In genomic region chr1:29282135-29282923, GRCh38 we compare ENCODE assay signal across 1 cellular context.
TF ChIP-seq lines count a peak whose summit lies in the region.

No MANE protein-coding gene starts in this region.

TF ChIP-seq in IMR-90, 13 proteins besides CTCF, POLR2A, EP300 and RAD21 (continued from another document):
- TF ChIP-seq ELK1 (IDR thresholded peaks at IDR 0.05; ENCODE audit: borderline replicate concordance, low read depth, low read length) (no peak), RFX5 (IDR thresholded peaks at IDR 0.05; ENCODE audit: low read depth, low read length) (no peak), CEBPB (IDR thresholded peaks at IDR 0.05; ENCODE audit: low read depth, low read length) (no peak), MAFK (IDR thresholded peaks at IDR 0.05; ENCODE audit: low read depth, low read length) (no peak), NFE2L2 (IDR thresholded peaks at IDR 0.05; ENCODE audit: low read depth, low read length) (no peak), FOS (IDR thresholded peaks at IDR 0.05; ENCODE audit: low read depth, low read length) (no peak), SMC3 (IDR thresholded peaks at IDR 0.05; ENCODE audit: low read depth, low read length) (no peak), USF2 (IDR thresholded peaks at IDR 0.05; ENCODE audit: low read depth, low read length) (no peak), BHLHE40 (IDR thresholded peaks at IDR 0.05; ENCODE audit: low read depth, low read length) (no peak)
